17 cellular contexts compared by ENCODE assay signal in genomic region chr6:108686896-108687295, GRCh38.
"Had no signal": no experiment of that assay in that cellular context is flagged by ENCODE, and none has a peak within 500 bp of the region (broad histone marks: within the 10 kb centered on the region; RNA-seq: fewer than 3 reads in every experiment).

No MANE protein-coding gene starts in this region.

- ATAC-seq: lower lobe of right lung; stimulated activated memory B cell treated with anti-CD40 and anti-IgM and Interleukin-4, amounts not matched to agents 10 μg/mL and 1 μg/mL and 100 μg/mL, for 72 hours had no signal

- H3K27ac Mint-ChIP-seq: activated B cell treated with CpG ODN at 0.5 μM for 24 hours; activated T-helper 1 cell treated with anti-CD3 and anti-CD28 coated beads, Interleukin-12 subunit alpha, Interleukin-12 subunit beta, Interleukin-2, Interleukin-4 antibody, amounts not matched to agents 30 ng/mL and 10 ng/mL and 1 ng/mL, durations not matched to agents 14 hours and 24 hours and 36 hours; dendritic cell treated with granulocyte-macrophage colony-stimulating factor and Interleukin-4, amounts not matched to agents 40 ng/mL and 50 ng/mL, for 4 days; endodermal cell; stimulated activated memory B cell treated with anti-CD40 and anti-IgM and Interleukin-4, amounts not matched to agents 10 μg/mL and 1 μg/mL and 100 μg/mL, for 72 hours had no signal

- H3K36me3 ChIP-seq: uterus had no signal

- H3K4me3 ChIP-seq: lower lobe of right lung, tibial artery, uterus had no signal

- H3K4me3 Mint-ChIP-seq: activated B cell treated with CpG ODN at 0.5 μM for 24 hours; activated T-helper 1 cell treated with anti-CD3 and anti-CD28 coated beads, Interleukin-12 subunit alpha, Interleukin-12 subunit beta, Interleukin-2, Interleukin-4 antibody, amounts not matched to agents 30 ng/mL and 10 ng/mL and 1 ng/mL, durations not matched to agents 14 hours and 24 hours and 36 hours; dendritic cell treated with granulocyte-macrophage colony-stimulating factor and Interleukin-4, amounts not matched to agents 40 ng/mL and 50 ng/mL, for 4 days; endodermal cell; neural crest cell; stimulated activated memory B cell treated with anti-CD40 and anti-IgM and Interleukin-4, amounts not matched to agents 10 μg/mL and 1 μg/mL and 100 μg/mL, for 72 hours had no signal

- H3K27me3 ChIP-seq: tibial artery, uterus had no signal

- H3K27ac ChIP-seq: lower lobe of right lung, tibial artery, uterus had no signal

- DNase-seq: activated B cell treated with CpG ODN at 0.5 μM for 24 hours; activated CD4-positive, alpha-beta T cell treated with anti-CD3 and anti-CD28 coated beads for 48 hours; activated naive CD4-positive, alpha-beta T cell; anterior cingulate cortex; endodermal cell; erythroblast; kidney glomerular epithelial cell; lower lobe of right lung; stimulated activated CD4-positive, alpha-beta T cell treated with anti-CD3 and anti-CD28 coated beads, Interleukin-12 subunit alpha, Interleukin-12 subunit beta, amount 100 ng/mL, for 4 hours; stimulated activated CD4-positive, alpha-beta T cell treated with anti-CD3 and anti-CD28 coated beads, Interleukin-2, amount 100 ng/mL, for 24 hours; T-helper 2 cell; tibial artery; uterus had no signal

- H3K9me3 ChIP-seq: lower lobe of right lung, tibial artery, uterus had no signal

- H3K4me1 Mint-ChIP-seq: activated B cell treated with CpG ODN at 0.5 μM for 24 hours had no signal

- H3K9me3 Mint-ChIP-seq: activated B cell treated with CpG ODN at 0.5 μM for 24 hours; activated T-helper 1 cell treated with anti-CD3 and anti-CD28 coated beads, Interleukin-12 subunit alpha, Interleukin-12 subunit beta, Interleukin-2, Interleukin-4 antibody, amounts not matched to agents 30 ng/mL and 10 ng/mL and 1 ng/mL, durations not matched to agents 14 hours and 24 hours and 36 hours; dendritic cell treated with granulocyte-macrophage colony-stimulating factor and Interleukin-4, amounts not matched to agents 40 ng/mL and 50 ng/mL, for 4 days; endodermal cell; neural crest cell; stimulated activated memory B cell treated with anti-CD40 and anti-IgM and Interleukin-4, amounts not matched to agents 10 μg/mL and 1 μg/mL and 100 μg/mL, for 72 hours had no signal

- H3K27me3 Mint-ChIP-seq: activated B cell treated with CpG ODN at 0.5 μM for 24 hours; dendritic cell treated with granulocyte-macrophage colony-stimulating factor and Interleukin-4, amounts not matched to agents 40 ng/mL and 50 ng/mL, for 4 days; stimulated activated memory B cell treated with anti-CD40 and anti-IgM and Interleukin-4, amounts not matched to agents 10 μg/mL and 1 μg/mL and 100 μg/mL, for 72 hours had no signal
